12 cellular contexts compared by ENCODE assay signal in the genomic region with DNA sequence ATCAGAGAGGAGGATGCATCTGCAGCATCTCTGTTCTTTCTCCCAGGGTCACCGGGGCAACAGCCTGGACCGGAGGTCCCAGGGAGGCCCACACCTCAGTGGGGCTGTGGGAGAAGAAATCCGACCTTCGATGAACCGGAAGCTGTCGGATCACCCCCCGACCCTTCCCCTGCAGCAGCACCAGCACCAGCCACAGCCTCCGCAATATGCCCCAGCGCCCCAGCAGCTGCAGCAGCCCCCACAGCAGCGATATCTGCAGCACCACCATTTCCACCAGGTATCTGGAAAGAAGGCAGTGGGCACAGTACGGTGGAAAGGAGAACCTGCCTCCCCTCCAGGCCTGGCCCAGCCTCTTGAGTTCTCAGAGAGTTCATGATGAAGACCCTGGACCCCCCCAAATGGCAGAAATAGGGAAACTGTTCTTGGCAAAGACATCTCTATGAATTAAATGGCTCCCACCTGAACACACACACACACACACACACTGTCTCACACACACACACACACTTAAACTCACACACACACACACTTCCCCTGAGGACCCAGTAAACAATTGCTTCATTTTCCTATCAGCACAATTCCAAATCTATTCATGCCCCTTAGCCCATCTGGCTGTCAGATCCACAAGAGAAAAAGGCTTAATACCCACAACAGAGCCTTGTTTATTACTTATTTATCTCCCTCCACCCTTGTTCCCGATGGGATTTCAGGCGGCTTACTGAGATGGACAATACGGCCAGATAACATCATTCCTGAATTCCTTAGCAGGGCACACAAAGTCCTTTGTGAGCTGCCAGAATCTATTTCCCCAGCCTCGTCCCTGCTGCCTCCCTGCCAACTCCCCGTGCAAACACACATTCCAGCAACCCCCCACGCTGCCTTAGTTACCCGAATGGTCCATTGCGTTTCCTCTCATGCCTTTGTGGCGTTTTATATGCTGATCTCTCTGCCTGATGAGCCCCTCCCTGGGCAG. TPM values are rescaled to one million over a fixed set of nuclear protein-coding genes. Genes with fewer than 3 reads are reported as not detected.
DNase-seq lines count a peak whose midpoint lies in the region; ATAC-seq and TF ChIP-seq lines count a peak whose summit lies in the region.
"Had no signal": no experiment of that assay in that cellular context is flagged by ENCODE, and none has a peak within 500 bp of the region (broad histone marks: within the 10 kb centered on the region; RNA-seq: fewer than 3 reads in every experiment).

No MANE protein-coding gene starts in this region.

- no peaks in the 10 kb centered on the region for H3K9me3 Mint-ChIP-seq in activated naive CD8-positive, alpha-beta T cell (ENCODE audit: low read depth)
- no peaks in the 10 kb centered on the region for H3K9me3 Mint-ChIP-seq in activated naive CD8-positive, alpha-beta T cell treated with anti-CD3 and anti-CD28 coated beads, Interleukin-2, amount 50 U/mL, for 24 hours
- no peaks in the 10 kb centered on the region for H3K9me3 Mint-ChIP-seq in type B pancreatic cell

- no peaks in the 10 kb centered on the region for H3K27me3 Mint-ChIP-seq in activated naive CD8-positive, alpha-beta T cell
- no peaks in the 10 kb centered on the region for H3K27me3 Mint-ChIP-seq in activated naive CD8-positive, alpha-beta T cell treated with anti-CD3 and anti-CD28 coated beads, Interleukin-2, amount 50 U/mL, for 24 hours
- H3K27me3 Mint-ChIP-seq in type B pancreatic cell = peaks cover 39% of the 10 kb centered on the region

- no peak for DNase-seq in activated naive CD8-positive, alpha-beta T cell treated with anti-CD3 and anti-CD28 coated beads, Interleukin-2, amount 50 U/mL, for 24 hours
- DNase-seq in dermis microvascular lymphatic vessel endothelial cell (ENCODE audit: low read depth in 2 of 2) = peak; percentile 24 to 44
- peak; percentile 21 to 57 for DNase-seq in lung microvascular endothelial cell (ENCODE audit: low read depth in 2 of 2)
- DNase-seq in type B pancreatic cell (ENCODE audit: extremely low spot score, unreplicated experiment) = no peak
- no peak for DNase-seq in brain microvascular endothelial cell
- no peak for DNase-seq in AG08395 (ENCODE audit: low spot score)
- DNase-seq in WERI-Rb-1 = no peak
- DNase-seq: GDM1; NK-92 treated with Interleukin-12 subunit alpha and Interleukin-12 subunit beta, amount 100 ng/mL, for 24 hours; T-helper 2 cell had no signal

- H3K4me3 ChIP-seq in brain microvascular endothelial cell (ENCODE audit: low read depth, low read length) (no peak overlapping the region), WERI-Rb-1 (ENCODE audit: low read depth, low read length) (no peak overlapping the region)
- H3K4me3 ChIP-seq: mucosa of descending colon had no signal

- no peaks in the 10 kb centered on the region for H3K9me3 ChIP-seq in WERI-Rb-1 (ENCODE audit: severe bottlenecking)
- H3K9me3 ChIP-seq: mucosa of descending colon had no signal

- H3K27ac ChIP-seq in brain microvascular endothelial cell (no peak overlapping the region), WERI-Rb-1 (no peak overlapping the region)

- H3K36me3 Mint-ChIP-seq in activated naive CD8-positive, alpha-beta T cell = peaks cover 12% of the 10 kb centered on the region
- peaks cover 53% of the 10 kb centered on the region for H3K36me3 Mint-ChIP-seq in activated naive CD8-positive, alpha-beta T cell treated with anti-CD3 and anti-CD28 coated beads, Interleukin-2, amount 50 U/mL, for 24 hours (ENCODE audit: low read depth)
- H3K36me3 Mint-ChIP-seq in type B pancreatic cell = no peaks in the 10 kb centered on the region

- TF ChIP-seq CTCF in type B pancreatic cell (conservative IDR thresholded peaks at IDR 0.05) = no peak
- TF ChIP-seq CTCF in brain microvascular endothelial cell (IDR thresholded peaks at IDR 0.05; ENCODE audit: low read depth, low read length, missing control alignments) = no peak
- TF ChIP-seq CTCF in WERI-Rb-1 (IDR thresholded peaks at IDR 0.05; ENCODE audit: low read depth, low read length) = no peak

- no peak for ATAC-seq in activated naive CD8-positive, alpha-beta T cell treated with anti-CD3 and anti-CD28 coated beads, Interleukin-2, amount 50 U/mL, for 24 hours

- no peaks in the 10 kb centered on the region for H3K36me3 ChIP-seq in brain microvascular endothelial cell (replicated peaks)
- H3K36me3 ChIP-seq in WERI-Rb-1 = no peaks in the 10 kb centered on the region

- in situ Hi-C loops in brain microvascular endothelial cell (cut with HindIII; ENCODE audit: low pct_ligation_motif_present, low sequenced_read_pairs) = no loop called here

- H3K4me1 Mint-ChIP-seq in activated naive CD8-positive, alpha-beta T cell (ENCODE audit: low read depth) = peaks cover 16% of the 10 kb centered on the region
- peaks cover 16% of the 10 kb centered on the region for H3K4me1 Mint-ChIP-seq in activated naive CD8-positive, alpha-beta T cell treated with anti-CD3 and anti-CD28 coated beads, Interleukin-2, amount 50 U/mL, for 24 hours
- H3K4me1 Mint-ChIP-seq in type B pancreatic cell (ENCODE audit: unreplicated experiment) = peaks cover 22% of the 10 kb centered on the region

- no peaks in the 10 kb centered on the region for H3K27me3 ChIP-seq in brain microvascular endothelial cell (replicated peaks)
- H3K27me3 ChIP-seq in WERI-Rb-1 (ENCODE audit: insufficient read depth, low read depth, severe bottlenecking) = no peaks in the 10 kb centered on the region

- peak overlapping the region; percentile 74 for H3K27ac Mint-ChIP-seq in activated naive CD8-positive, alpha-beta T cell
- no peak overlapping the region for H3K27ac Mint-ChIP-seq in activated naive CD8-positive, alpha-beta T cell treated with anti-CD3 and anti-CD28 coated beads, Interleukin-2, amount 50 U/mL, for 24 hours
- peak overlapping the region; percentile 25 for H3K27ac Mint-ChIP-seq in type B pancreatic cell

- no peak overlapping the region for H3K4me3 Mint-ChIP-seq in activated naive CD8-positive, alpha-beta T cell
- no peak overlapping the region for H3K4me3 Mint-ChIP-seq in activated naive CD8-positive, alpha-beta T cell treated with anti-CD3 and anti-CD28 coated beads, Interleukin-2, amount 50 U/mL, for 24 hours
- peak overlapping the region; percentile 42 for H3K4me3 Mint-ChIP-seq in type B pancreatic cell

RNA-seq across cellular contexts. Expression of gene TMA7B, which starts 8.1 kb away (rescaled TPM):
- total RNA-seq in dermis microvascular lymphatic vessel endothelial cell (not detected in 2 replicates), lung microvascular endothelial cell (not detected in 2 replicates), type B pancreatic cell (ENCODE audit: low replicate concordance) (not detected in 2 replicates)

RNA-seq across cellular contexts. Expression of gene FAM83F, which starts 26.5 kb away (rescaled TPM):
- total RNA-seq in dermis microvascular lymphatic vessel endothelial cell (not detected in 2 replicates), lung microvascular endothelial cell (not detected in 2 replicates), type B pancreatic cell (ENCODE audit: low replicate concordance) (12.4 and 37.5 TPM in 2 replicates)

Comparison
In these comparisons a context has a peak if more than half of its experiments do, and no peak if none do; other contexts are left out.
1. DNase-seq: peak in dermis microvascular lymphatic vessel endothelial cell (2 of 2) and lung microvascular endothelial cell (2 of 2); none in activated naive CD8-positive, alpha-beta T cell treated with anti-CD3 and anti-CD28 coated beads, Interleukin-2, amount 50 U/mL, for 24 hours (single experiment), type B pancreatic cell (single experiment), brain microvascular endothelial cell (single experiment), AG08395 (single experiment) and WERI-Rb-1 (single experiment).
2. RNA of gene FAM83F, which starts 26.5 kb away (total RNA-seq): 12.4 to 37.5 TPM in type B pancreatic cell; not detected in dermis microvascular lymphatic vessel endothelial cell and not detected in lung microvascular endothelial cell; every median in the first group is over 10 times any median in the second.